In the genomic region with DNA sequence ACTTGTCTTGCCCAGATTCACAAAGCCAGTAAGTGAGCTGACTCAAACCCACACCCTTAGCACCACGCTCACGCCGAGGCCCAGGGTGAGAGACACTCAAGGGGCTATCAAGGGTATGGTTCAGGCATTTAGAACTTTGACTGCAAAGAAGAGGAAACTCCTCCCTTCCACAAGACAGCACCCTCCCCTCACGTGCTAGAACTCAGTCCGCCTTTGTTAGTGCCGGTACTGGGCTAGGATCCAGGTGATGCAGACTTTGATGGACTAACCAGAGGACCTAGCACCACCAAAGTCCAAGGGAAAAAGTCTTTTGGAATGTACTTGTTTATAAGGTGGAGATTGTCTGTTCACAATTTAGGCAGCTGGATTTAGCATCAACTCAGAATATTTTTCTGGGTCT, we compare ENCODE assay signal across 19 cellular contexts. TPM values are rescaled to one million over a fixed set of nuclear protein-coding genes. Genes with fewer than 3 reads are reported as not detected.
A peak's percentile ranks its signal among the peaks of the same experiment; 100 is the strongest.
DNase-seq lines count a peak whose midpoint lies in the region; ATAC-seq and TF ChIP-seq lines count a peak whose summit lies in the region.
"Had no signal": no experiment of that assay in that cellular context is flagged by ENCODE, and none has a peak within 500 bp of the region (broad histone marks: within the 10 kb centered on the region; RNA-seq: fewer than 3 reads in every experiment).

No MANE protein-coding gene starts in this region.

- no peaks in the 10 kb centered on the region for H3K79me2 ChIP-seq in osteoblast (ENCODE audit: insufficient read depth, low read length)

- H3K9me3 ChIP-seq in Caco-2 (no peaks in the 10 kb centered on the region), heart right ventricle (no peaks in the 10 kb centered on the region), osteoblast (ENCODE audit: low read depth, low read length) (no peaks in the 10 kb centered on the region)
- H3K9me3 ChIP-seq: stomach had no signal

- CTCF ChIA-PET in Caco-2 (lab: Charles Lee) = no interaction called here
- CTCF ChIA-PET in GM10248 (lab: Yijun Ruan, JAX) = no interaction called here

- 40 to 41% methylated on average over 6 of the region's 6 CpGs for WGBS in heart right ventricle, 2 donors

- H3K4me1 Mint-ChIP-seq in Caco-2 (ENCODE audit: low read depth, unreplicated experiment) = peaks cover 40% of the 10 kb centered on the region

- no peaks in the 10 kb centered on the region for H3K9me3 Mint-ChIP-seq in Caco-2 (ENCODE audit: unreplicated experiment)

- H3K4me1 ChIP-seq in Caco-2 (peaks cover 57% of the 10 kb centered on the region), heart right ventricle (peaks cover 18 to 97% (median 68%) of the 10 kb centered on the region in 9 donors), osteoblast (ENCODE audit: insufficient read depth, low read length) (peaks cover 33% of the 10 kb centered on the region)

- POLR2A ChIA-PET in Caco-2 (lab: Charles Lee) (no interaction called here), GM10248 (lab: Yijun Ruan, JAX) (no interaction called here)

- H3K27me3 ChIP-seq in Caco-2 (replicated peaks; ENCODE audit: control insufficient read depth, insufficient read depth, low read length) (no peaks in the 10 kb centered on the region), heart right ventricle (peaks cover 0 to 14% (median 0%) of the 10 kb centered on the region in 7 donors), osteoblast (ENCODE audit: insufficient read depth, low read length) (no peaks in the 10 kb centered on the region), brain microvascular endothelial cell (replicated peaks) (no peaks in the 10 kb centered on the region)
- H3K27me3 ChIP-seq: stomach had no signal

- BruUV-seq in Caco-2 (replicated peaks; lab: Mats Ljungman, UMichigan) = no TSS peak

- H3K27ac Mint-ChIP-seq in Caco-2 (ENCODE audit: unreplicated experiment) = peak overlapping the region; percentile 83
- H3K27ac Mint-ChIP-seq: WTC11 had no signal

- H4K20me1 ChIP-seq in osteoblast (ENCODE audit: insufficient read depth, low read length) = no peaks in the 10 kb centered on the region

- DNase-seq in Caco-2 (no peak), cardiac fibroblast (ENCODE audit: low read depth in 2 of 2) (peak; percentile 49 to 67), heart right ventricle (peak; percentile 30 to 80), osteoblast (ENCODE audit: insufficient read length, low spot score, missing footprints) (peak; percentile 46), GM10248 (ENCODE audit: extremely low spot score) (no peak), brain microvascular endothelial cell (no peak)
- DNase-seq: activated gamma-delta T cell treated with Interleukin-2 at 50 U/mL for 16 hours; hippocampal formation; KG1; NCI-H1417 treated with DMSO at 0.1 percent for 48 hours; NCI-H510A treated with DMSO at 0.1 percent for 48 hours; nucleus accumbens; OCI-M1; stimulated activated CD4-positive, alpha-beta T cell treated with anti-CD3 and anti-CD28 coated beads, Interleukin-12 subunit alpha, Interleukin-12 subunit beta, amount 100 ng/mL, for 4 hours; stomach; SW 1271 had no signal

- H3K4me2 ChIP-seq in osteoblast (ENCODE audit: insufficient read depth, low read length) = no peak overlapping the region

- ATAC-seq in heart right ventricle = peak; percentile 66 to 84 (median 78)
- no peak for ATAC-seq in GM19324 (IDR thresholded peaks at IDR 0.05; ENCODE audit: low FRiP score, unreplicated experiment)
- no peak for ATAC-seq in HG03521 (IDR thresholded peaks at IDR 0.05; ENCODE audit: unreplicated experiment)
- ATAC-seq: WTC11 had no signal

- no peaks in the 10 kb centered on the region for H3K36me3 Mint-ChIP-seq in Caco-2 (ENCODE audit: insufficient read depth, unreplicated experiment)

- no peaks in the 10 kb centered on the region for H3K27me3 Mint-ChIP-seq in Caco-2 (ENCODE audit: insufficient read depth, unreplicated experiment)

- in situ Hi-C loops in brain microvascular endothelial cell (cut with HindIII; ENCODE audit: low pct_ligation_motif_present, low sequenced_read_pairs) = no loop called here

- no peak overlapping the region for H3K4me3 ChIP-seq in Caco-2 (ENCODE audit: low read depth, low read length)
- no peak overlapping the region for H3K4me3 ChIP-seq in cardiac fibroblast (replicated peaks in 1 of 2; ENCODE audit: low read depth in 2 of 2, low read length in 2 of 2)
- H3K4me3 ChIP-seq in heart right ventricle = no peak overlapping the region
- no peak overlapping the region for H3K4me3 ChIP-seq in osteoblast (ENCODE audit: insufficient read depth, low read length)
- H3K4me3 ChIP-seq in brain microvascular endothelial cell (ENCODE audit: low read depth, low read length) = no peak overlapping the region
- H3K4me3 ChIP-seq: stomach had no signal

- H3K27ac ChIP-seq in heart right ventricle = peak overlapping the region in 7 of 10 donors; percentile 29 to 78 (median 72)
- H3K27ac ChIP-seq in osteoblast (ENCODE audit: low read depth, low read length) = no peak overlapping the region
- H3K27ac ChIP-seq in brain microvascular endothelial cell = no peak overlapping the region

- H2AFZ ChIP-seq in osteoblast (ENCODE audit: low read length) = no peak overlapping the region

- intact Hi-C loops in Caco-2 (cut with micrococcal nuclease; ENCODE audit: unreplicated experiment) (no loop called here), heart right ventricle (cut with DNase I) (loop anchor here in 1 of 10 donors (2.0 kb wide), 1 partner anchor 22 kb away; no protein-coding TSS in a partner anchor)

- TF ChIP-seq CTCF in Caco-2 (IDR thresholded peaks at IDR 0.05; ENCODE audit: insufficient read depth in 1 of 2, low read depth in 1 of 2, low read length in 1 of 2, severe bottlenecking in 1 of 2, unreplicated experiment in 1 of 2) = no peak
- no peak for TF ChIP-seq CTCF in cardiac fibroblast (IDR thresholded peaks at IDR 0.05; ENCODE audit: low read depth, low read length)
- no peak for TF ChIP-seq CTCF in heart right ventricle (IDR thresholded peaks at IDR 0.05)
- TF ChIP-seq CTCF in osteoblast (IDR thresholded peaks at IDR 0.05; ENCODE audit: extremely low read depth, low read depth, low read length) = no peak
- TF ChIP-seq CTCF in GM10248 (IDR thresholded peaks at IDR 0.05; ENCODE audit: control extremely low read depth, extremely low read depth, low read depth, missing control alignments) = no peak
- no peak for TF ChIP-seq CTCF in brain microvascular endothelial cell (IDR thresholded peaks at IDR 0.05; ENCODE audit: low read depth, low read length, missing control alignments)

- H3K4me3 Mint-ChIP-seq in Caco-2 (ENCODE audit: unreplicated experiment) = no peak overlapping the region
- H3K4me3 Mint-ChIP-seq: WTC11 had no signal

- H3K36me3 ChIP-seq in Caco-2 (ENCODE audit: control insufficient read depth, insufficient read depth, low read length) = no peaks in the 10 kb centered on the region
- H3K36me3 ChIP-seq in heart right ventricle = peaks cover 0 to 58% (median 10%) of the 10 kb centered on the region in 9 donors
- H3K36me3 ChIP-seq in osteoblast (ENCODE audit: insufficient read depth, low read length) = no peaks in the 10 kb centered on the region
- no peaks in the 10 kb centered on the region for H3K36me3 ChIP-seq in brain microvascular endothelial cell (replicated peaks)
- H3K36me3 ChIP-seq: stomach had no signal

RNA-seq across cellular contexts. Expression of gene VWF, which starts 33.7 kb away (rescaled TPM):
- total RNA-seq in Caco-2 (2022) = 0.30 and 0.41 TPM in 2 replicates
- 100 to 1,000 TPM; 163 to 480 (median 275) TPM for total RNA-seq in heart right ventricle
- polyA plus RNA-seq in heart right ventricle = 100 to 1,000 TPM; 104 to 254 TPM
- total RNA-seq in osteoblast = 0.29 and 0.72 TPM in 2 replicates

Comparison
In these comparisons a context has a peak if more than half of its experiments do, and no peak if none do; other contexts are left out.
1. DNase-seq: peak in cardiac fibroblast (2 of 2), heart right ventricle (2 of 2) and osteoblast (single experiment); none in Caco-2 (0 of 2), GM10248 (single experiment) and brain microvascular endothelial cell (single experiment).
2. ATAC-seq: peak in heart right ventricle (8 of 8); none in GM19324 (single experiment) and HG03521 (single experiment).
3. H3K27ac ChIP-seq: peak in heart right ventricle (7 of 10); none in osteoblast (single experiment) and brain microvascular endothelial cell (single experiment).
4. RNA of gene VWF, which starts 33.7 kb away (total RNA-seq): 163 to 480 TPM in heart right ventricle; 0.29 to 0.72 TPM in osteoblast and 0.30 to 0.41 TPM in Caco-2; every median in the first group is over 10 times any median in the second.